1 cellular context compared by ENCODE assay signal in the genomic region with DNA sequence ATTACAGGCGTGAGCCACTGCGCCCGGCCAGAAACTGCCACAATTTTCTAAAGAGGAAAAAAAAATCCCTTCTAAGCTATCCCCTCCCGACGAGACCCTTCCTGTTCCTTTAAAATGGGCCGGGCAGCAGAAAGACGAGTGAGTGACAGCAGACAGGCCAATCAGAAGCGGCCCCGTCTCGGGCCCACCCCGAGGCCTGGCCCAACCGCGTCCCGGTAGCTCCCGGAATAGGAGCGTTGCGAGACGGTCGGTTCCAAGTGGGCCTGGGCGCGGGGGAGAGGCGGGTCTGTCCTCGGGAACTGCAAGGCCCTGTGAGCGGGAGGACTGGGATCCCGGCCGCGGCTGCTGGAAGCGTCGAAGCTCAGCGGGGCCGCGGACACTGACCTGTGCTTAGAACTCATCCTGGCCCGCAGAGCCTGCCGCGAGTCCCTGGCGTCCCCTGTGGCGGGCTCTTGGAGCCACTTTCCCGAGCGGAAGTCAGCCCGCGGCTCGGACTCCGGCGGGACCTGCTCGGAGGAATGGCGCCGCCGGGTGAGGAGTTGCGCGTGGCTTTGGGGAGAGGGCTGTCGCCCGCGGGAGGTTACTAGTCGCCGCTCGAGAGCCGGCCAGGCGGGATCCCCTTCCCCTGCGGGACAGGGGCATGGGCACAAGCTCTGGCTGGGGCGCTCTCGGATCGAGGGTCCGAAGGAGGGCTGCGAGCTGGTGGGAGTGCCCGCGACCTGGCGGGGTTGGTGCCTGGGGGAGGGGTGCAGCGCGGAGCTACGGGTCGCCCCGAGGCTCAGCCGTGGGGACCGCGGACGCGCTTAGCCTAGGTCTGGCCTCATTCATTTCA.
A peak's percentile ranks its signal among the peaks of the same experiment; 100 is the strongest.
TF ChIP-seq lines count a peak whose summit lies in the region.

TSS of gene MROH8 (minus strand) at position 710 of the 832 bp plus-strand sequence.
TSS of gene RPN2 (plus strand) at position 492 of the 832 bp plus-strand sequence. CDS start at position 519, 27 bp downstream.

TF ChIP-seq in K562, 482 proteins besides CTCF, POLR2A, EP300 and RAD21 (continued from another document):
- TF ChIP-seq ZBTB40 (IDR thresholded peaks at IDR 0.05), result peak; percentile 87
- TF ChIP-seq ZBTB40 (CRISPR knock-in tag; IDR thresholded peaks at IDR 0.05), result no peak
- no peak for TF ChIP-seq NR2C1 (IDR thresholded peaks at IDR 0.05)
- TF ChIP-seq NR2C1 (tag; IDR thresholded peaks at IDR 0.05), result no peak
- TF ChIP-seq PRMT5 (CRISPR knock-in tag; IDR thresholded peaks at IDR 0.05), result no peak
- no peak for TF ChIP-seq EGR1 (conservative IDR thresholded peaks at IDR 0.05)
- no peak for TF ChIP-seq ZNF551 (CRISPR knock-in tag; IDR thresholded peaks at IDR 0.05)
- TF ChIP-seq, protein P1, sequence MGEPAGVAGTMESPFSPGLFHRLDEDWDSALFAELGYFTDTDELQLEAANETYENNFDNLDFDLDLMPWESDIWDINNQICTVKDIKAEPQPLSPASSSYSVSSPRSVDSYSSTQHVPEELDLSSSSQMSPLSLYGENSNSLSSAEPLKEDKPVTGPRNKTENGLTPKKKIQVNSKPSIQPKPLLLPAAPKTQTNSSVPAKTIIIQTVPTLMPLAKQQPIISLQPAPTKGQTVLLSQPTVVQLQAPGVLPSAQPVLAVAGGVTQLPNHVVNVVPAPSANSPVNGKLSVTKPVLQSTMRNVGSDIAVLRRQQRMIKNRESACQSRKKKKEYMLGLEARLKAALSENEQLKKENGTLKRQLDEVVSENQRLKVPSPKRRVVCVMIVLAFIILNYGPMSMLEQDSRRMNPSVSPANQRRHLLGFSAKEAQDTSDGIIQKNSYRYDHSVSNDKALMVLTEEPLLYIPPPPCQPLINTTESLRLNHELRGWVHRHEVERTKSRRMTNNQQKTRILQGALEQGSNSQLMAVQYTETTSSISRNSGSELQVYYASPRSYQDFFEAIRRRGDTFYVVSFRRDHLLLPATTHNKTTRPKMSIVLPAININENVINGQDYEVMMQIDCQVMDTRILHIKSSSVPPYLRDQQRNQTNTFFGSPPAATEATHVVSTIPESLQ (CRISPR knock-in tag; IDR thresholded peaks at IDR 0.05), result no peak
- no peak; the same call in 1 of the 2 replicates for TF ChIP-seq NR3C1 (CRISPR knock-in tag; IDR thresholded peaks at IDR 0.05)
- TF ChIP-seq JUND (IDR thresholded peaks at IDR 0.05; ENCODE audit: borderline replicate concordance, low read depth, low read length), result peak; percentile 93
- TF ChIP-seq JUND (tag; IDR thresholded peaks at IDR 0.05; ENCODE audit: borderline replicate concordance, low read depth, low read length), result no peak
- no peak for TF ChIP-seq NR0B1 (IDR thresholded peaks at IDR 0.05; ENCODE audit: partially characterized antibody)
- no peak for TF ChIP-seq ZBTB8A (IDR thresholded peaks at IDR 0.05; ENCODE audit: partially characterized antibody)
- TF ChIP-seq PTTG1 (tag; IDR thresholded peaks at IDR 0.05; ENCODE audit: low read depth), result no peak
- TF ChIP-seq HMBOX1 (IDR thresholded peaks at IDR 0.05), result no peak
- TF ChIP-seq, protein P2, sequence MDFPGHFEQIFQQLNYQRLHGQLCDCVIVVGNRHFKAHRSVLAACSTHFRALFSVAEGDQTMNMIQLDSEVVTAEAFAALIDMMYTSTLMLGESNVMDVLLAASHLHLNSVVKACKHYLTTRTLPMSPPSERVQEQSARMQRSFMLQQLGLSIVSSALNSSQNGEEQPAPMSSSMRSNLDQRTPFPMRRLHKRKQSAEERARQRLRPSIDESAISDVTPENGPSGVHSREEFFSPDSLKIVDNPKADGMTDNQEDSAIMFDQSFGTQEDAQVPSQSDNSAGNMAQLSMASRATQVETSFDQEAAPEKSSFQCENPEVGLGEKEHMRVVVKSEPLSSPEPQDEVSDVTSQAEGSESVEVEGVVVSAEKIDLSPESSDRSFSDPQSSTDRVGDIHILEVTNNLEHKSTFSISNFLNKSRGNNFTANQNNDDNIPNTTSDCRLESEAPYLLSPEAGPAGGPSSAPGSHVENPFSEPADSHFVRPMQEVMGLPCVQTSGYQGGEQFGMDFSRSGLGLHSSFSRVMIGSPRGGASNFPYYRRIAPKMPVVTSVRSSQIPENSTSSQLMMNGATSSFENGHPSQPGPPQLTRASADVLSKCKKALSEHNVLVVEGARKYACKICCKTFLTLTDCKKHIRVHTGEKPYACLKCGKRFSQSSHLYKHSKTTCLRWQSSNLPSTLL (IDR thresholded peaks at IDR 0.05), result peak; percentile 82
- TF ChIP-seq CBFA2T3 (IDR thresholded peaks at IDR 0.05), result peak; percentile 21; the same call in 1 of the 2 replicates
- no peak for TF ChIP-seq ZNF3 (CRISPR knock-in tag; IDR thresholded peaks at IDR 0.05)
- no peak for TF ChIP-seq OTX1 (CRISPR knock-in tag; IDR thresholded peaks at IDR 0.05)
- no peak for TF ChIP-seq ZNF764 (CRISPR knock-in tag; IDR thresholded peaks at IDR 0.05; ENCODE audit: low read depth)
- no peak for TF ChIP-seq CSDE1 (IDR thresholded peaks at IDR 0.05)
- TF ChIP-seq DACH1 (IDR thresholded peaks at IDR 0.05; ENCODE audit: partially characterized antibody), result no peak
- TF ChIP-seq CHCHD3 (CRISPR knock-in tag; IDR thresholded peaks at IDR 0.05), result no peak
- TF ChIP-seq ZNF408 (CRISPR knock-in tag; IDR thresholded peaks at IDR 0.05; ENCODE audit: low read depth), result no peak
